14 cellular contexts compared by ENCODE assay signal in the genomic region with DNA sequence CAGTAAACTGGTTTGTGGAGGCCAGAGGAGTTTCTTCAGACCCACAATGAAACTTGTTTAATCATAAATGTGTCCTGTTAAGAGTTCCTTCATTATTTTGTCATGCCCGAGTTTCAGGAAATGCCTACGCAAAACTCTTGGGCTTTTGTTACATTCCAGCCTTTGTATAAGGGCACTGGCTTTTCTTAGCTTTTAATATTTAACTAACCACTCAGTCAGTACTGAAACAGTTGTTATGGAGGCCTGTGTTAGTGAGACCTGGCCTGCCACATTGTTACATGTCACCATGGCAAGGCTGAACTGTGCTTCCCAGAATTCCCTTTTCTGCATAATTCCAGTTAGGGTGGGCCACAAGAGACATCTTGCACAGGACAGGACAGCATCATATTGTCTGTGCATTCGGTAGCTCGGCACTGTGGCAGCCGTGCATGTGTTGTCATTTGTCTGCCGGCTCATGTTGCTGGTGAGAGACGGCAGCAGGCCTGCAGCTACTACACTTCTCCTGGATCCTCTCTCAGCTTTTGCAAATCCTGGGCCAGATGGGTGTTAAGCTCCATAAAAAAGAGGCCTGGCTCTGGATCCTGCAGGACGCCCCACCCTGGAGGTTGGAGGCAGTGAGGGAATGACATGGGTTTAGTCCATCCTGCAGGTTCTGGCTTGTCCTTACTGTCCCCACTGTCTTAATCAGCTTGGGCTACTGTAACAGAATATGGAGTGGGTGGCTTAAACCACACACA.
DNase-seq lines count a peak whose midpoint lies in the region; ATAC-seq and TF ChIP-seq lines count a peak whose summit lies in the region.
"Had no signal": no experiment of that assay in that cellular context is flagged by ENCODE, and none has a peak within 500 bp of the region (broad histone marks: within the 10 kb centered on the region; RNA-seq: fewer than 3 reads in every experiment).

No MANE protein-coding gene starts in this region.

- H3K9me3 Mint-ChIP-seq in MCF 10A (ENCODE audit: unreplicated experiment): no peaks in the 10 kb centered on the region
- peaks cover 2% of the 10 kb centered on the region for H3K9me3 Mint-ChIP-seq in CD4-positive, alpha-beta T cell

- H3K4me3 Mint-ChIP-seq in MCF 10A (ENCODE audit: unreplicated experiment): no peak overlapping the region
- H3K4me3 Mint-ChIP-seq in CD4-positive, alpha-beta T cell: no peak overlapping the region
- H3K4me3 Mint-ChIP-seq: activated naive CD8-positive, alpha-beta T cell; HFFc6 had no signal

- H3K27me3 Mint-ChIP-seq in MCF 10A (ENCODE audit: insufficient read depth, unreplicated experiment): no peaks in the 10 kb centered on the region
- no peaks in the 10 kb centered on the region for H3K27me3 Mint-ChIP-seq in CD4-positive, alpha-beta T cell
- H3K27me3 Mint-ChIP-seq: activated naive CD8-positive, alpha-beta T cell had no signal

- H3K79me2 ChIP-seq in mammary epithelial cell (ENCODE audit: insufficient read depth, low read length): no peaks in the 10 kb centered on the region

- POLR2A ChIA-PET in MCF 10A (lab: Yijun Ruan, JAX): interaction anchor here (0.6 kb wide), 1 partner anchor 48 kb away, joined by 4 read pairs; no protein-coding TSS in a partner anchor
- POLR2A ChIA-PET in CD4-positive, alpha-beta T cell (lab: Charles Lee): no interaction called here

- in situ Hi-C loops in mammary epithelial cell (cut with MboI; ENCODE audit: low sequenced_read_pairs in 2 of 2): no loop called here

- DNase-seq in mammary epithelial cell: peak; percentile 71
- DNase-seq in MCF 10A (ENCODE audit: unreplicated experiment): no peak
- DNase-seq in epithelial cell of esophagus (ENCODE audit: low read depth): peak; percentile 65
- DNase-seq in myocyte (ENCODE audit: low read depth): peak; percentile 11
- DNase-seq in CD4-positive, alpha-beta T cell: no peak
- DNase-seq in effector CD8-positive, alpha-beta T cell (lab: John Stamatoyannopoulos, UW): no peak
- DNase-seq: activated CD4-positive, CD25-positive, alpha-beta regulatory T cell; cortex of kidney; HFFc6; MG63 had no signal

- H3K9ac ChIP-seq in mammary epithelial cell (ENCODE audit: insufficient read depth, low read length): no peak overlapping the region

- WGBS in mammary epithelial cell (ENCODE audit: low coverage, missing lambda C conversion rate): 11% methylated on average over 8 of the region's 8 CpGs

- H3K4me1 Mint-ChIP-seq in MCF 10A (ENCODE audit: insufficient read depth, unreplicated experiment): peaks cover 12% of the 10 kb centered on the region
- H3K4me1 Mint-ChIP-seq in CD4-positive, alpha-beta T cell (ENCODE audit: low read depth): no peaks in the 10 kb centered on the region

- no peak overlapping the region for H3K4me2 ChIP-seq in mammary epithelial cell (ENCODE audit: insufficient read depth, low read depth, low read length)

- no peaks in the 10 kb centered on the region for H4K20me1 ChIP-seq in mammary epithelial cell (ENCODE audit: insufficient read depth, low read length)

- H3K27ac Mint-ChIP-seq in MCF 10A (ENCODE audit: low read depth, unreplicated experiment): no peak overlapping the region
- no peak overlapping the region for H3K27ac Mint-ChIP-seq in CD4-positive, alpha-beta T cell
- H3K27ac Mint-ChIP-seq: activated naive CD8-positive, alpha-beta T cell; HFFc6 had no signal

- no peak for TF ChIP-seq CTCF in mammary epithelial cell (conservative IDR thresholded peaks at IDR 0.05 in 1 of 2, IDR thresholded peaks at IDR 0.05 in 1 of 2; ENCODE audit: extremely low read depth in 1 of 2, insufficient read depth in 1 of 2, low read depth in 1 of 2, low read length in 2 of 2)
- TF ChIP-seq CTCF in MCF 10A (IDR thresholded peaks at IDR 0.05; ENCODE audit: unreplicated experiment): no peak
- TF ChIP-seq CTCF in epithelial cell of esophagus (IDR thresholded peaks at IDR 0.05; ENCODE audit: insufficient read depth, low read depth, low read length, missing control alignments): no peak
- TF ChIP-seq CTCF in CD4-positive, alpha-beta T cell (IDR thresholded peaks at IDR 0.05): no peak

- intact Hi-C loops in mammary epithelial cell (cut with micrococcal nuclease) (no loop called here), MCF 10A (cut with micrococcal nuclease) (no loop called here)
- intact Hi-C loops in CD4-positive, alpha-beta T cell (cut with DNase I, micrococcal nuclease): no loop called here

- H3K27ac ChIP-seq in mammary epithelial cell (ENCODE audit: insufficient read depth, low read depth, low read length): no peak overlapping the region
- H3K27ac ChIP-seq in CD4-positive, alpha-beta T cell (ENCODE audit: low read depth, low read length): no peak overlapping the region

- H3K27me3 ChIP-seq in mammary epithelial cell (ENCODE audit: insufficient read depth, low read length): no peaks in the 10 kb centered on the region
- no peaks in the 10 kb centered on the region for H3K27me3 ChIP-seq in CD4-positive, alpha-beta T cell (ENCODE audit: control insufficient read depth, insufficient read depth, low read length)
- H3K27me3 ChIP-seq: MG63 had no signal

- dilution Hi-C loops in mammary epithelial cell (cut with HindIII; ENCODE audit: low sequenced_read_pairs): no loop called here

- no TSS peak for BruUV-seq in mammary epithelial cell (replicated peaks; lab: Mats Ljungman, UMichigan)
- BruUV-seq in MCF 10A (replicated peaks; lab: Mats Ljungman, UMichigan): no TSS peak

- no peak overlapping the region for H3K4me3 ChIP-seq in mammary epithelial cell (replicated peaks in 1 of 3; ENCODE audit: insufficient read depth in 1 of 3, low read depth in 2 of 3, low read length in 3 of 3)
- no peak overlapping the region for H3K4me3 ChIP-seq in epithelial cell of esophagus (ENCODE audit: low read length)
- H3K4me3 ChIP-seq: MG63 had no signal

- no peaks in the 10 kb centered on the region for H3K36me3 Mint-ChIP-seq in MCF 10A (ENCODE audit: insufficient read depth, unreplicated experiment)
- H3K36me3 Mint-ChIP-seq in CD4-positive, alpha-beta T cell (ENCODE audit: low read depth): no peaks in the 10 kb centered on the region
- H3K36me3 Mint-ChIP-seq: activated naive CD8-positive, alpha-beta T cell had no signal

- H3K36me3 ChIP-seq in mammary epithelial cell (ENCODE audit: insufficient read depth, low read length): no peaks in the 10 kb centered on the region
- H3K36me3 ChIP-seq: MG63 had no signal

- peak overlapping the region; percentile 60 for H2AFZ ChIP-seq in mammary epithelial cell (ENCODE audit: low read depth, low read length)

- H3K9me3 ChIP-seq in mammary epithelial cell (replicated peaks; ENCODE audit: insufficient read depth, low read length): no peaks in the 10 kb centered on the region
- no peaks in the 10 kb centered on the region for H3K9me3 ChIP-seq in CD4-positive, alpha-beta T cell (ENCODE audit: control insufficient read depth, low read length)
- H3K9me3 ChIP-seq: MG63 had no signal

- H3K4me1 ChIP-seq in mammary epithelial cell (ENCODE audit: insufficient read depth, low read length): peaks cover 29% of the 10 kb centered on the region

- CTCF ChIA-PET in mammary epithelial cell (lab: Charles Lee; ENCODE audit: low non-redundant PET): no interaction called here
- CTCF ChIA-PET in MCF 10A (lab: Yijun Ruan, JAX): interaction anchor here (0.6 kb wide), 1 partner anchor 450 kb away, joined by 7 read pairs; no protein-coding TSS in a partner anchor
- CTCF ChIA-PET in CD4-positive, alpha-beta T cell (lab: Charles Lee): no interaction called here

- no peak for ATAC-seq in CD4-positive, alpha-beta T cell (ENCODE audit: poor library complexity)
- ATAC-seq in HG02885 (IDR thresholded peaks at IDR 0.05; ENCODE audit: poor library complexity, unreplicated experiment) (no peak), GM18909 (IDR thresholded peaks at IDR 0.05; ENCODE audit: poor library complexity, unreplicated experiment) (no peak)
- ATAC-seq: sciatic nerve had no signal

Comparison
In these comparisons a context has a peak if more than half of its experiments do, and no peak if none do; other contexts are left out.
1. DNase-seq: peak in mammary epithelial cell (single experiment), epithelial cell of esophagus (single experiment) and myocyte (single experiment); none in MCF 10A (single experiment), CD4-positive, alpha-beta T cell (0 of 10) and effector CD8-positive, alpha-beta T cell (single experiment).